1 cellular context compared by ENCODE assay signal in the genomic region with DNA sequence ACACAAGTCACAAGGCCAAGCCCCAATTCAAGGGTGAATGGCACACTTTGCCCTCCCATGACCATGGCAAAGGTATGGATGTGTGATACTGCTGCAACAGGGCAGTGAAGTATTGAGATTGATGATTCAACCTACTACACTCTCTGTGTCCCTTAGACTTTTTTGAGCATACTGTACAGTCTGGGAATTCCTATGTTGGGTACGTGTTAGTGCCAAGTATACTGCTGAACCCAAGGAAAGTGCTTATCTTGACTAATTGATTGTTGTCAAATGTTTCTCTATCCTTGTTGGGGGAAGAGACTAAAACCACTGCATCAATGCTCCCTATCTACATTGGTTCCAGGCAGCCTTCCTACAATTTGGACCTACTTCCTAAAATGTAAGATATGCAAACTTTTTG.
TF ChIP-seq lines count a peak whose summit lies in the region.

No MANE protein-coding gene starts in this region.

TF ChIP-seq in H1, 55 proteins besides CTCF, POLR2A, EP300 and RAD21 (continued from another document):
- TF ChIP-seq CHD7 (IDR thresholded peaks at IDR 0.05; ENCODE audit: insufficient replicate concordance, low read length) (no peak), KDM4A (IDR thresholded peaks at IDR 0.05; ENCODE audit: low read depth, low read length, severe bottlenecking) (no peak)
